30 cellular contexts compared by ENCODE assay signal in the genomic region with DNA sequence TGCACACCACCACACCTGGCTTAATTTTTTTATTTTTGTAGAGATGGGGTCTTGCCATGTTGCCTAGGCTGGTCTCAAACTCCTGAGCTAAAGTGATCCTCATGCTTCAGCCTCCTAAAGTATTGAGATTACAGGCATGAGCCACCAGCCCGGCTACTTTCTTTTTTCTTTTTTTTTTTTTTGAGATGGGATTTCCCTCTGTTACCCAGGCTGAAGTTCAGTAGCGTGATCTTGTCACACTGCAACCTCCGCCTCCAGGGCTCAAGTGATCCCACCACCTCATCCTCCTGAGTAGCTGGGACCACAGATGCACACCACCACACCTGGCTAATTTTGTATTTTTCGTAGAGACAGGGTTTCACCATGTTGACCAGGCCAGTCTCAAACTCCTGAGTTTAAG.
"Had no signal": no experiment of that assay in that cellular context is flagged by ENCODE, and none has a peak within 500 bp of the region (broad histone marks: within the 10 kb centered on the region; RNA-seq: fewer than 3 reads in every experiment).

No MANE protein-coding gene starts in this region.

- ATAC-seq: left colon; left lung; lower lobe of right lung; naive thymus-derived CD8-positive, alpha-beta T cell; right cardiac atrium; sciatic nerve; stimulated activated naive B cell treated with anti-CD40 and anti-IgM and Interleukin-4, amounts not matched to agents 10 μg/mL and 1 μg/mL and 100 μg/mL, for 72 hours; stimulated activated naive CD8-positive, alpha-beta T cell treated with anti-CD3 and anti-CD28 coated beads, Interleukin-15, Interleukin-2, amounts not matched to agents 100 U/mL and 50 U/mL, for 24 hours had no signal

- DNase-seq: hypothalamus; immature natural killer cell; kidney; left colon; left lung; lower lobe of right lung; mammary epithelial cell; mesenchymal stem cell; naive thymus-derived CD8-positive, alpha-beta T cell; nucleus accumbens; pancreas; posterior cingulate gyrus; retina; right cardiac atrium; stimulated activated CD4-positive, alpha-beta T cell treated with anti-CD3 and anti-CD28 coated beads, Interleukin-12 subunit alpha, Interleukin-12 subunit beta, amount 100 ng/mL, for 4 hours; stimulated activated CD4-positive, alpha-beta T cell treated with anti-CD3 and anti-CD28 coated beads, Interleukin-15, amount 100 ng/mL, for 24 hours; stimulated activated CD4-positive, alpha-beta T cell treated with anti-CD3 and anti-CD28 coated beads, Interleukin-2, amount 100 ng/mL, for 24 hours; stimulated activated CD4-positive, alpha-beta T cell treated with anti-CD3 and anti-CD28 coated beads, Interleukin-4, amount 100 ng/mL, for 1 hour; stimulated activated naive B cell treated with anti-CD40 and anti-IgM and Interleukin-4, amounts not matched to agents 10 μg/mL and 1 μg/mL and 100 μg/mL, for 72 hours; stimulated activated naive CD8-positive, alpha-beta T cell treated with anti-CD3 and anti-CD28 coated beads, Interleukin-15, Interleukin-2, amounts not matched to agents 100 U/mL and 50 U/mL, for 24 hours; stomach; upper lobe of left lung had no signal

- H3K27ac ChIP-seq: left lung, lower lobe of right lung, pancreas, stomach, thoracic aorta, tibial nerve, vagina had no signal

- H3K4me3 Mint-ChIP-seq: immature natural killer cell; naive thymus-derived CD8-positive, alpha-beta T cell; nephron; neural crest cell; stimulated activated naive B cell treated with anti-CD40 and anti-IgM and Interleukin-4, amounts not matched to agents 10 μg/mL and 1 μg/mL and 100 μg/mL, for 72 hours had no signal

- H3K9me3 Mint-ChIP-seq: immature natural killer cell; naive thymus-derived CD8-positive, alpha-beta T cell; nephron; neural crest cell; stimulated activated naive B cell treated with anti-CD40 and anti-IgM and Interleukin-4, amounts not matched to agents 10 μg/mL and 1 μg/mL and 100 μg/mL, for 72 hours had no signal

- H3K4me1 ChIP-seq: left lung, pancreas, prostate gland, tibial nerve, vagina had no signal

- H3K36me3 ChIP-seq: prostate gland, vagina had no signal

- H3K36me3 Mint-ChIP-seq: immature natural killer cell; stimulated activated naive B cell treated with anti-CD40 and anti-IgM and Interleukin-4, amounts not matched to agents 10 μg/mL and 1 μg/mL and 100 μg/mL, for 72 hours had no signal

- H3K4me1 Mint-ChIP-seq: immature natural killer cell; stimulated activated naive B cell treated with anti-CD40 and anti-IgM and Interleukin-4, amounts not matched to agents 10 μg/mL and 1 μg/mL and 100 μg/mL, for 72 hours had no signal

- H3K27me3 Mint-ChIP-seq: naive thymus-derived CD8-positive, alpha-beta T cell; stimulated activated naive B cell treated with anti-CD40 and anti-IgM and Interleukin-4, amounts not matched to agents 10 μg/mL and 1 μg/mL and 100 μg/mL, for 72 hours had no signal

- H3K9me3 ChIP-seq: left lung, lower lobe of right lung, pancreas, prostate gland, stomach, thoracic aorta, tibial nerve, upper lobe of left lung, vagina had no signal

- H3K4me3 ChIP-seq: left lung, lower lobe of right lung, pancreas, prostate gland, skin epidermis, stomach, thoracic aorta, tibial nerve, upper lobe of left lung, vagina had no signal

- H3K27me3 ChIP-seq: left lung, pancreas, stomach, tibial nerve, upper lobe of left lung, vagina had no signal

- H3K27ac Mint-ChIP-seq: immature natural killer cell; naive thymus-derived CD8-positive, alpha-beta T cell; stimulated activated naive B cell treated with anti-CD40 and anti-IgM and Interleukin-4, amounts not matched to agents 10 μg/mL and 1 μg/mL and 100 μg/mL, for 72 hours had no signal
